Comparison of ENCODE assay signal across 8 cellular contexts in genomic region chr2:168849610-168850009, GRCh38. TPM values are rescaled to one million over a fixed set of nuclear protein-coding genes. Genes with fewer than 3 reads are reported as not detected.
DNase-seq lines count a peak whose midpoint lies in the region; ATAC-seq and TF ChIP-seq lines count a peak whose summit lies in the region.

No MANE protein-coding gene starts in this region.

- H3K36me3 Mint-ChIP-seq in activated CD4-positive, alpha-beta T cell treated with anti-CD3 and anti-CD28 coated beads for 36 hours (ENCODE audit: low read depth), result peaks cover 11% of the 10 kb centered on the region
- H3K36me3 Mint-ChIP-seq in stimulated activated effector memory CD8-positive, alpha-beta T cell treated with anti-CD3 and anti-CD28 coated beads, Interleukin-12 subunit alpha, Interleukin-12 subunit beta, amount 100 ng/mL, for 72 hours, result peaks cover 4% of the 10 kb centered on the region

- H3K4me3 Mint-ChIP-seq in activated CD4-positive, alpha-beta T cell treated with anti-CD3 and anti-CD28 coated beads for 36 hours, result no peak overlapping the region
- no peak overlapping the region for H3K4me3 Mint-ChIP-seq in stimulated activated effector memory CD8-positive, alpha-beta T cell treated with anti-CD3 and anti-CD28 coated beads, Interleukin-12 subunit alpha, Interleukin-12 subunit beta, amount 100 ng/mL, for 72 hours

- no peak overlapping the region for H3K4me3 ChIP-seq in fibroblast of pulmonary artery (replicated peaks; ENCODE audit: low read depth, low read length)

- H3K27me3 Mint-ChIP-seq in activated CD4-positive, alpha-beta T cell treated with anti-CD3 and anti-CD28 coated beads for 36 hours, result no peaks in the 10 kb centered on the region

- intact Hi-C loops in activated CD4-positive, alpha-beta T cell treated with anti-CD3 and anti-CD28 coated beads for 36 hours (cut with DNase I, micrococcal nuclease), result loop anchor here in 1 of 2 experiments (5.0 kb wide), 1 partner anchor 73 kb away; no protein-coding TSS in a partner anchor

- no peak overlapping the region for H3K27ac Mint-ChIP-seq in activated CD4-positive, alpha-beta T cell treated with anti-CD3 and anti-CD28 coated beads for 36 hours
- H3K27ac Mint-ChIP-seq in stimulated activated effector memory CD8-positive, alpha-beta T cell treated with anti-CD3 and anti-CD28 coated beads, Interleukin-12 subunit alpha, Interleukin-12 subunit beta, amount 100 ng/mL, for 72 hours, result no peak overlapping the region

- POLR2A ChIA-PET in activated CD4-positive, alpha-beta T cell treated with anti-CD3 and anti-CD28 coated beads for 36 hours (lab: Charles Lee), result no interaction called here

- TF ChIP-seq CTCF in fibroblast of pulmonary artery (IDR thresholded peaks at IDR 0.05; ENCODE audit: low read length, missing control alignments), result peak; percentile 27

- H3K4me1 Mint-ChIP-seq in activated CD4-positive, alpha-beta T cell treated with anti-CD3 and anti-CD28 coated beads for 36 hours, result no peaks in the 10 kb centered on the region
- no peaks in the 10 kb centered on the region for H3K4me1 Mint-ChIP-seq in stimulated activated effector memory CD8-positive, alpha-beta T cell treated with anti-CD3 and anti-CD28 coated beads, Interleukin-12 subunit alpha, Interleukin-12 subunit beta, amount 100 ng/mL, for 72 hours

- no peak for ATAC-seq in activated CD4-positive, alpha-beta T cell treated with anti-CD3 and anti-CD28 coated beads for 36 hours
- ATAC-seq in stimulated activated effector memory CD8-positive, alpha-beta T cell treated with anti-CD3 and anti-CD28 coated beads, Interleukin-12 subunit alpha, Interleukin-12 subunit beta, amount 100 ng/mL, for 72 hours, result peak; percentile 53

- no peaks in the 10 kb centered on the region for H3K9me3 Mint-ChIP-seq in activated CD4-positive, alpha-beta T cell treated with anti-CD3 and anti-CD28 coated beads for 36 hours (ENCODE audit: low read depth)
- no peaks in the 10 kb centered on the region for H3K9me3 Mint-ChIP-seq in stimulated activated effector memory CD8-positive, alpha-beta T cell treated with anti-CD3 and anti-CD28 coated beads, Interleukin-12 subunit alpha, Interleukin-12 subunit beta, amount 100 ng/mL, for 72 hours

- peak; percentile 8 for DNase-seq in activated CD4-positive, alpha-beta T cell treated with anti-CD3 and anti-CD28 coated beads for 36 hours
- DNase-seq in activated CD4-positive, alpha-beta T cell treated with anti-CD3 and anti-CD28 coated beads, Interleukin-2, amount 50 U/mL, for 48 hours, result no peak
- DNase-seq in NCI-H226, result peak; percentile 58
- DNase-seq in fibroblast of pulmonary artery (ENCODE audit: low read depth), result peak; percentile 65
- DNase-seq in stimulated activated effector memory CD8-positive, alpha-beta T cell treated with anti-CD3 and anti-CD28 coated beads, Interleukin-12 subunit alpha, Interleukin-12 subunit beta, amount 100 ng/mL, for 72 hours (ENCODE audit: low spot score in 2 of 2), result no peak
- DNase-seq in activated T-cell treated with anti-CD3 and anti-CD28 coated beads, Interleukin-2, amount 50 U/mL, for 48 hours, result no peak
- DNase-seq in cerebellar nuclear complex (lab: John Stamatoyannopoulos, UW), result no peak
- DNase-seq in stimulated activated CD4-positive, alpha-beta T cell treated with anti-CD3 and anti-CD28 coated beads, Interleukin-15, amount 100 ng/mL, for 24 hours, result no peak

- CTCF ChIA-PET in activated CD4-positive, alpha-beta T cell treated with anti-CD3 and anti-CD28 coated beads for 36 hours (lab: Charles Lee), result no interaction called here

RNA-seq across cellular contexts. Expression of gene SPC25, which starts 40.6 kb away (rescaled TPM):
- total RNA-seq in activated CD4-positive, alpha-beta T cell treated with anti-CD3 and anti-CD28 coated beads for 36 hours, result 10 to 100 TPM; 33.7 to 38.4 TPM

RNA-seq across cellular contexts. Expression of gene NOSTRIN, which starts 47.2 kb away (rescaled TPM):
- not detected for total RNA-seq in activated CD4-positive, alpha-beta T cell treated with anti-CD3 and anti-CD28 coated beads for 36 hours

RNA-seq across cellular contexts. Expression of gene G6PC2, which starts 51.5 kb away (rescaled TPM):
- total RNA-seq in activated CD4-positive, alpha-beta T cell treated with anti-CD3 and anti-CD28 coated beads for 36 hours, result not detected

Comparison
In these comparisons a context has a peak if more than half of its experiments do, and no peak if none do; other contexts are left out.
1. DNase-seq: peak in activated CD4-positive, alpha-beta T cell treated with anti-CD3 and anti-CD28 coated beads for 36 hours (single experiment), NCI-H226 (single experiment) and fibroblast of pulmonary artery (single experiment); none in activated CD4-positive, alpha-beta T cell treated with anti-CD3 and anti-CD28 coated beads, Interleukin-2, amount 50 U/mL, for 48 hours (0 of 2), stimulated activated effector memory CD8-positive, alpha-beta T cell treated with anti-CD3 and anti-CD28 coated beads, Interleukin-12 subunit alpha, Interleukin-12 subunit beta, amount 100 ng/mL, for 72 hours (0 of 2), activated T-cell treated with anti-CD3 and anti-CD28 coated beads, Interleukin-2, amount 50 U/mL, for 48 hours (0 of 2), cerebellar nuclear complex (0 of 2) and stimulated activated CD4-positive, alpha-beta T cell treated with anti-CD3 and anti-CD28 coated beads, Interleukin-15, amount 100 ng/mL, for 24 hours (single experiment).